Comparison of ENCODE assay signal across 8 cellular contexts in genomic region chr17:30708241-30709078, GRCh38.
DNase-seq lines count a peak whose midpoint lies in the region; ATAC-seq and TF ChIP-seq lines count a peak whose summit lies in the region.
"Not testable (repeated sequence)": the region's sequence is repeated elsewhere in the genome, so short reads cannot be mapped to it uniquely, and the experiment has no call there.

No MANE protein-coding gene starts in this region.

- peaks cover 34% of the 10 kb centered on the region for H3K4me1 Mint-ChIP-seq in neural crest cell
- peaks cover 52% of the 10 kb centered on the region for H3K4me1 Mint-ChIP-seq in stimulated activated memory B cell treated with anti-CD40 and anti-IgM and Interleukin-4, amounts not matched to agents 10 μg/mL and 1 μg/mL and 100 μg/mL, for 72 hours

- not testable (repeated sequence) for TF ChIP-seq CTCF in neural crest cell (conservative IDR thresholded peaks at IDR 0.05)

- ATAC-seq in HG02870 (IDR thresholded peaks at IDR 0.05; ENCODE audit: unreplicated experiment) (peak; percentile 40), Right ventricle myocardium inferior (peak; percentile 89)
- ATAC-seq in stimulated activated memory B cell treated with anti-CD40 and anti-IgM and Interleukin-4, amounts not matched to agents 10 μg/mL and 1 μg/mL and 100 μg/mL, for 72 hours: peak; percentile 61

- H3K27me3 Mint-ChIP-seq in neural crest cell (ENCODE audit: low read depth): not testable (repeated sequence)
- H3K27me3 Mint-ChIP-seq in stimulated activated memory B cell treated with anti-CD40 and anti-IgM and Interleukin-4, amounts not matched to agents 10 μg/mL and 1 μg/mL and 100 μg/mL, for 72 hours: peaks cover 82% of the 10 kb centered on the region

- intact Hi-C loops in Right ventricle myocardium inferior (cut with DNase I): not testable (repeated sequence)

- not testable (repeated sequence) for H3K36me3 Mint-ChIP-seq in neural crest cell (ENCODE audit: low read depth); stimulated activated memory B cell treated with anti-CD40 and anti-IgM and Interleukin-4, amounts not matched to agents 10 μg/mL and 1 μg/mL and 100 μg/mL, for 72 hours

- peak overlapping the region; percentile 99 for H3K4me3 Mint-ChIP-seq in neural crest cell
- peak overlapping the region; percentile 89 for H3K4me3 Mint-ChIP-seq in stimulated activated memory B cell treated with anti-CD40 and anti-IgM and Interleukin-4, amounts not matched to agents 10 μg/mL and 1 μg/mL and 100 μg/mL, for 72 hours

- DNase-seq in DMS53 (lab: John Stamatoyannopoulos, UW): peak; percentile 94
- DNase-seq in NCI-H2171 treated with DMSO at 0.1 percent for 48 hours (lab: John Stamatoyannopoulos, UW): peak; percentile 96
- DNase-seq in T1000 (lab: John Stamatoyannopoulos, UW): peak; percentile 90
- peak; percentile 56 to 94 (median 86) for DNase-seq in amygdala (lab: John Stamatoyannopoulos, UW)
- peak; percentile 86 for DNase-seq in Right ventricle myocardium inferior (ENCODE audit: missing footprints)
- DNase-seq in neural crest cell (ENCODE audit: low read depth, low spot score): peak; percentile 85

- H3K9me3 Mint-ChIP-seq in neural crest cell; stimulated activated memory B cell treated with anti-CD40 and anti-IgM and Interleukin-4, amounts not matched to agents 10 μg/mL and 1 μg/mL and 100 μg/mL, for 72 hours: not testable (repeated sequence)

- peak overlapping the region; percentile 99 for H3K27ac Mint-ChIP-seq in neural crest cell (ENCODE audit: unreplicated experiment)
- peak overlapping the region; percentile 88 for H3K27ac Mint-ChIP-seq in stimulated activated memory B cell treated with anti-CD40 and anti-IgM and Interleukin-4, amounts not matched to agents 10 μg/mL and 1 μg/mL and 100 μg/mL, for 72 hours

Comparison
In these comparisons a context has a peak if more than half of its experiments do, and no peak if none do; other contexts are left out.
1. Peak in every context shown above with its lines: DNase-seq and ATAC-seq.